Comparison of ENCODE assay signal across 1 cellular context in genomic region chr2:27890146-27891062, GRCh38.
TF ChIP-seq lines count a peak whose summit lies in the region.

Gene BABAM2, plus strand, starts transcription at chr2:27890729. Its CDS starts 3,828 bp downstream, at chr2:27894557.
Gene RBKS, minus strand, starts transcription at chr2:27890387. Its CDS starts 42 bp downstream, at chr2:27890345.

TF ChIP-seq in HepG2, 621 proteins besides CTCF, POLR2A, EP300 and RAD21 (continued from another document and continues in another):
- TF ChIP-seq, protein P1, sequence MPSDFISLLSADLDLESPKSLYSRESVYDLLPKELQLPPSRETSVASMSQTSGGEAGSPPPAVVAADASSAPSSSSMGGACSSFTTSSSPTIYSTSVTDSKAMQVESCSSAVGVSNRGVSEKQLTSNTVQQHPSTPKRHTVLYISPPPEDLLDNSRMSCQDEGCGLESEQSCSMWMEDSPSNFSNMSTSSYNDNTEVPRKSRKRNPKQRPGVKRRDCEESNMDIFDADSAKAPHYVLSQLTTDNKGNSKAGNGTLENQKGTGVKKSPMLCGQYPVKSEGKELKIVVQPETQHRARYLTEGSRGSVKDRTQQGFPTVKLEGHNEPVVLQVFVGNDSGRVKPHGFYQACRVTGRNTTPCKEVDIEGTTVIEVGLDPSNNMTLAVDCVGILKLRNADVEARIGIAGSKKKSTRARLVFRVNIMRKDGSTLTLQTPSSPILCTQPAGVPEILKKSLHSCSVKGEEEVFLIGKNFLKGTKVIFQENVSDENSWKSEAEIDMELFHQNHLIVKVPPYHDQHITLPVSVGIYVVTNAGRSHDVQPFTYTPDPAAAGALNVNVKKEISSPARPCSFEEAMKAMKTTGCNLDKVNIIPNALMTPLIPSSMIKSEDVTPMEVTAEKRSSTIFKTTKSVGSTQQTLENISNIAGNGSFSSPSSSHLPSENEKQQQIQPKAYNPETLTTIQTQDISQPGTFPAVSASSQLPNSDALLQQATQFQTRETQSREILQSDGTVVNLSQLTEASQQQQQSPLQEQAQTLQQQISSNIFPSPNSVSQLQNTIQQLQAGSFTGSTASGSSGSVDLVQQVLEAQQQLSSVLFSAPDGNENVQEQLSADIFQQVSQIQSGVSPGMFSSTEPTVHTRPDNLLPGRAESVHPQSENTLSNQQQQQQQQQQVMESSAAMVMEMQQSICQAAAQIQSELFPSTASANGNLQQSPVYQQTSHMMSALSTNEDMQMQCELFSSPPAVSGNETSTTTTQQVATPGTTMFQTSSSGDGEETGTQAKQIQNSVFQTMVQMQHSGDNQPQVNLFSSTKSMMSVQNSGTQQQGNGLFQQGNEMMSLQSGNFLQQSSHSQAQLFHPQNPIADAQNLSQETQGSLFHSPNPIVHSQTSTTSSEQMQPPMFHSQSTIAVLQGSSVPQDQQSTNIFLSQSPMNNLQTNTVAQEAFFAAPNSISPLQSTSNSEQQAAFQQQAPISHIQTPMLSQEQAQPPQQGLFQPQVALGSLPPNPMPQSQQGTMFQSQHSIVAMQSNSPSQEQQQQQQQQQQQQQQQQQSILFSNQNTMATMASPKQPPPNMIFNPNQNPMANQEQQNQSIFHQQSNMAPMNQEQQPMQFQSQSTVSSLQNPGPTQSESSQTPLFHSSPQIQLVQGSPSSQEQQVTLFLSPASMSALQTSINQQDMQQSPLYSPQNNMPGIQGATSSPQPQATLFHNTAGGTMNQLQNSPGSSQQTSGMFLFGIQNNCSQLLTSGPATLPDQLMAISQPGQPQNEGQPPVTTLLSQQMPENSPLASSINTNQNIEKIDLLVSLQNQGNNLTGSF (CRISPR knock-in tag; IDR thresholded peaks at IDR 0.05), result peak; percentile 79; the same call in 1 of the 2 replicates
- TF ChIP-seq TERF1 (CRISPR knock-in tag; IDR thresholded peaks at IDR 0.05) (no peak), SMC3 (IDR thresholded peaks at IDR 0.05; ENCODE audit: low read length) (no peak; the same call in 1 of the 2 replicates), KLF16 (CRISPR knock-in tag; IDR thresholded peaks at IDR 0.05) (peak in 1 of 2 experiments; percentile 79; a peak in 1 of 4 replicates), FOXK2 (IDR thresholded peaks at IDR 0.05) (peak; percentile 22; the same call in 1 of the 2 replicates), ZNF598 (CRISPR knock-in tag; IDR thresholded peaks at IDR 0.05; ENCODE audit: borderline replicate concordance) (peak; percentile 88), ZNF609 (CRISPR knock-in tag; IDR thresholded peaks at IDR 0.05; ENCODE audit: borderline replicate concordance) (peak; percentile 78; the same call in 1 of the 2 replicates), HOXD1 (CRISPR knock-in tag; IDR thresholded peaks at IDR 0.05) (peak; percentile 46; the same call in 1 of the 2 replicates), MED13 (CRISPR knock-in tag; IDR thresholded peaks at IDR 0.05) (no peak), ZNF775 (CRISPR knock-in tag; IDR thresholded peaks at IDR 0.05; ENCODE audit: borderline replicate concordance) (no peak), ZNF879 (CRISPR knock-in tag; IDR thresholded peaks at IDR 0.05) (no peak), JUNB (CRISPR knock-in tag; IDR thresholded peaks at IDR 0.05; ENCODE audit: borderline replicate concordance) (no peak), HNRNPL (IDR thresholded peaks at IDR 0.05; ENCODE audit: low read depth, low read length) (no peak), ZMYM4 (CRISPR knock-in tag; IDR thresholded peaks at IDR 0.05) (peak; percentile 94), ZNF512 (CRISPR knock-in tag; IDR thresholded peaks at IDR 0.05) (peak; percentile 82; the same call in 1 of the 2 replicates), THAP7 (CRISPR knock-in tag; IDR thresholded peaks at IDR 0.05) (peak; percentile 84; the same call in 1 of the 2 replicates), ZNF224 (CRISPR knock-in tag; IDR thresholded peaks at IDR 0.05) (no peak), HOXA3 (CRISPR knock-in tag; IDR thresholded peaks at IDR 0.05) (peak; percentile 86), RNF219 (CRISPR knock-in tag; IDR thresholded peaks at IDR 0.05) (no peak), IRF2 (CRISPR knock-in tag; IDR thresholded peaks at IDR 0.05) (peak; percentile 94), AGO2 (optimal IDR thresholded peaks at IDR 0.05; ENCODE audit: low read depth, low read length) (peak; percentile 23), ZEB1 (IDR thresholded peaks at IDR 0.05; ENCODE audit: insufficient replicate concordance, low read depth) (peak; percentile 61), MYC (CRISPR knock-in tag; IDR thresholded peaks at IDR 0.05; ENCODE audit: borderline replicate concordance) (peak; percentile 81), PRPF4 (IDR thresholded peaks at IDR 0.05; ENCODE audit: low read depth, low read length, poor library complexity, severe bottlenecking) (no peak), DPF2 (CRISPR knock-in tag; IDR thresholded peaks at IDR 0.05; ENCODE audit: borderline replicate concordance, low read depth) (no peak), ZNF672 (CRISPR knock-in tag; IDR thresholded peaks at IDR 0.05) (0 out of 2 replicates have a peak, but pooled peaks have one; percentile 37), ZKSCAN5 (CRISPR knock-in tag; IDR thresholded peaks at IDR 0.05) (no peak; the same call in 1 of the 2 replicates), SP5 (CRISPR knock-in tag; IDR thresholded peaks at IDR 0.05; ENCODE audit: borderline replicate concordance, low read depth) (0 out of 2 replicates have a peak, but pooled peaks have one; percentile 39), NCOA5 (CRISPR knock-in tag; IDR thresholded peaks at IDR 0.05) (no peak), THYN1 (CRISPR knock-in tag; IDR thresholded peaks at IDR 0.05; ENCODE audit: borderline replicate concordance, low read depth) (peak; percentile 80; the same call in 1 of the 2 replicates), ZNF468 (CRISPR knock-in tag; IDR thresholded peaks at IDR 0.05) (no peak), ZNF761 (CRISPR knock-in tag; conservative IDR thresholded peaks at IDR 0.05) (peak; percentile 81), HDAC6 (IDR thresholded peaks at IDR 0.05; ENCODE audit: low read depth, low read length) (peak; percentile 88; the same call in 1 of the 2 replicates)
- TF ChIP-seq, protein P2, sequence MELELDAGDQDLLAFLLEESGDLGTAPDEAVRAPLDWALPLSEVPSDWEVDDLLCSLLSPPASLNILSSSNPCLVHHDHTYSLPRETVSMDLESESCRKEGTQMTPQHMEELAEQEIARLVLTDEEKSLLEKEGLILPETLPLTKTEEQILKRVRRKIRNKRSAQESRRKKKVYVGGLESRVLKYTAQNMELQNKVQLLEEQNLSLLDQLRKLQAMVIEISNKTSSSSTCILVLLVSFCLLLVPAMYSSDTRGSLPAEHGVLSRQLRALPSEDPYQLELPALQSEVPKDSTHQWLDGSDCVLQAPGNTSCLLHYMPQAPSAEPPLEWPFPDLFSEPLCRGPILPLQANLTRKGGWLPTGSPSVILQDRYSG (CRISPR knock-in tag; IDR thresholded peaks at IDR 0.05), result 0 out of 2 replicates have a peak, but pooled peaks have one; percentile 33
- TF ChIP-seq, protein P3, sequence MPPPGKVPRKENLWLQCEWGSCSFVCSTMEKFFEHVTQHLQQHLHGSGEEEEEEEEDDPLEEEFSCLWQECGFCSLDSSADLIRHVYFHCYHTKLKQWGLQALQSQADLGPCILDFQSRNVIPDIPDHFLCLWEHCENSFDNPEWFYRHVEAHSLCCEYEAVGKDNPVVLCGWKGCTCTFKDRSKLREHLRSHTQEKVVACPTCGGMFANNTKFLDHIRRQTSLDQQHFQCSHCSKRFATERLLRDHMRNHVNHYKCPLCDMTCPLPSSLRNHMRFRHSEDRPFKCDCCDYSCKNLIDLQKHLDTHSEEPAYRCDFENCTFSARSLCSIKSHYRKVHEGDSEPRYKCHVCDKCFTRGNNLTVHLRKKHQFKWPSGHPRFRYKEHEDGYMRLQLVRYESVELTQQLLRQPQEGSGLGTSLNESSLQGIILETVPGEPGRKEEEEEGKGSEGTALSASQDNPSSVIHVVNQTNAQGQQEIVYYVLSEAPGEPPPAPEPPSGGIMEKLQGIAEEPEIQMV (CRISPR knock-in tag; IDR thresholded peaks at IDR 0.05; ENCODE audit: low read depth), result peak; percentile 89; the same call in 1 of the 2 replicates
- TF ChIP-seq, protein P4, sequence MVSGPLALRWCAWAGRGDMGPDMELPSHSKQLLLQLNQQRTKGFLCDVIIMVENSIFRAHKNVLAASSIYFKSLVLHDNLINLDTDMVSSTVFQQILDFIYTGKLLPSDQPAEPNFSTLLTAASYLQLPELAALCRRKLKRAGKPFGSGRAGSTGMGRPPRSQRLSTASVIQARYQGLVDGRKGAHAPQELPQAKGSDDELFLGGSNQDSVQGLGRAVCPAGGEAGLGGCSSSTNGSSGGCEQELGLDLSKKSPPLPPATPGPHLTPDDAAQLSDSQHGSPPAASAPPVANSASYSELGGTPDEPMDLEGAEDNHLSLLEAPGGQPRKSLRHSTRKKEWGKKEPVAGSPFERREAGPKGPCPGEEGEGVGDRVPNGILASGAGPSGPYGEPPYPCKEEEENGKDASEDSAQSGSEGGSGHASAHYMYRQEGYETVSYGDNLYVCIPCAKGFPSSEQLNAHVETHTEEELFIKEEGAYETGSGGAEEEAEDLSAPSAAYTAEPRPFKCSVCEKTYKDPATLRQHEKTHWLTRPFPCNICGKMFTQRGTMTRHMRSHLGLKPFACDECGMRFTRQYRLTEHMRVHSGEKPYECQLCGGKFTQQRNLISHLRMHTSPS (CRISPR knock-in tag; IDR thresholded peaks at IDR 0.05; ENCODE audit: low read depth), result no peak
